ENCODE assay signal across 15 cellular contexts in genomic region chr19:33219261-33219812, GRCh38. TPM values are rescaled to one million over a fixed set of nuclear protein-coding genes. Genes with fewer than 3 reads are reported as not detected.
DNase-seq lines count a peak whose midpoint lies in the region; ATAC-seq and TF ChIP-seq lines count a peak whose summit lies in the region.
"Had no signal": no experiment of that assay in that cellular context is flagged by ENCODE, and none has a peak within 500 bp of the region (broad histone marks: within the 10 kb centered on the region; RNA-seq: fewer than 3 reads in every experiment).

No MANE protein-coding gene starts in this region.

- H3K9ac ChIP-seq in MM.1S (ENCODE audit: low read length): no peak overlapping the region

- peaks cover 11% of the 10 kb centered on the region for H3K27me3 Mint-ChIP-seq in activated CD8-positive, alpha-beta T cell treated with anti-CD3 and anti-CD28 coated beads for 36 hours
- H3K27me3 Mint-ChIP-seq in activated CD8-positive, alpha-beta T cell treated with anti-CD3 and anti-CD28 coated beads, Interleukin-2, amount 10 ng/mL, durations not matched to agents 7 days and 5 days (ENCODE audit: low read depth): peaks cover 11% of the 10 kb centered on the region

- H3K9me2 ChIP-seq in MM.1S (replicated peaks; ENCODE audit: insufficient read depth, low read length): no peaks in the 10 kb centered on the region

- POLR2A ChIA-PET in activated CD8-positive, alpha-beta T cell treated with anti-CD3 and anti-CD28 coated beads for 36 hours (lab: Charles Lee): no interaction called here
- POLR2A ChIA-PET in activated CD8-positive, alpha-beta T cell treated with anti-CD3 and anti-CD28 coated beads, Interleukin-2, amount 10 ng/mL, durations not matched to agents 7 days and 5 days (lab: Charles Lee): no interaction called here
- POLR2A ChIA-PET in HEK293T (lab: Yijun Ruan, JAX): interaction anchor here (0.5 kb wide), 1 partner anchor 164 kb away, joined by 3 read pairs; no protein-coding TSS in a partner anchor

- H3K27ac ChIP-seq in MM.1S (ENCODE audit: low read length) (no peak overlapping the region), caudate nucleus (ENCODE audit: low read depth, low read length) (peak overlapping the region; percentile 36), Peyer's patch (no peak overlapping the region)

- no peak for ATAC-seq in activated CD8-positive, alpha-beta T cell treated with anti-CD3 and anti-CD28 coated beads for 36 hours
- no peak for ATAC-seq in activated CD8-positive, alpha-beta T cell treated with anti-CD3 and anti-CD28 coated beads, Interleukin-2, amount 10 ng/mL, durations not matched to agents 7 days and 5 days

- H3K9me3 Mint-ChIP-seq in activated CD8-positive, alpha-beta T cell treated with anti-CD3 and anti-CD28 coated beads for 36 hours: no peaks in the 10 kb centered on the region
- no peaks in the 10 kb centered on the region for H3K9me3 Mint-ChIP-seq in activated CD8-positive, alpha-beta T cell treated with anti-CD3 and anti-CD28 coated beads, Interleukin-2, amount 10 ng/mL, durations not matched to agents 7 days and 5 days (ENCODE audit: insufficient read depth)
- H3K9me3 Mint-ChIP-seq: nephron had no signal

- no peak overlapping the region for H3K27ac Mint-ChIP-seq in activated CD8-positive, alpha-beta T cell treated with anti-CD3 and anti-CD28 coated beads for 36 hours
- H3K27ac Mint-ChIP-seq in activated CD8-positive, alpha-beta T cell treated with anti-CD3 and anti-CD28 coated beads, Interleukin-2, amount 10 ng/mL, durations not matched to agents 7 days and 5 days: no peak overlapping the region
- H3K27ac Mint-ChIP-seq: immature natural killer cell, nephron had no signal

- H3F3A ChIP-seq in MM.1S (ENCODE audit: insufficient read depth, low read length): no peaks in the 10 kb centered on the region

- H3K9me3 ChIP-seq in MM.1S (replicated peaks; ENCODE audit: insufficient read depth, low read length) (no peaks in the 10 kb centered on the region), Peyer's patch (no peaks in the 10 kb centered on the region)

- H3K36me3 ChIP-seq in MM.1S (replicated peaks; ENCODE audit: insufficient read depth, low read length) (no peaks in the 10 kb centered on the region), Peyer's patch (no peaks in the 10 kb centered on the region)

- CTCF ChIA-PET in activated CD8-positive, alpha-beta T cell treated with anti-CD3 and anti-CD28 coated beads for 36 hours (lab: Charles Lee): interaction anchor here (1.2 kb wide), 1 partner anchor 75 kb away, joined by 4 read pairs; no protein-coding TSS in a partner anchor
- CTCF ChIA-PET in activated CD8-positive, alpha-beta T cell treated with anti-CD3 and anti-CD28 coated beads, Interleukin-2, amount 10 ng/mL, durations not matched to agents 7 days and 5 days (lab: Charles Lee): no interaction called here
- CTCF ChIA-PET in HEK293T (lab: Yijun Ruan, JAX): no interaction called here

- TF ChIP-seq CTCF in activated CD8-positive, alpha-beta T cell treated with anti-CD3 and anti-CD28 coated beads for 36 hours (IDR thresholded peaks at IDR 0.05): peak; percentile 17
- TF ChIP-seq CTCF in MM.1S (IDR thresholded peaks at IDR 0.05; ENCODE audit: low read length) (peak; percentile 22; the same call in 1 of the 2 replicates), retinal pigment epithelial cell (conservative IDR thresholded peaks at IDR 0.05; ENCODE audit: low read depth, low read length) (peak; percentile 56), Peyer's patch (IDR thresholded peaks at IDR 0.05) (no peak)

- no peaks in the 10 kb centered on the region for H3K4me1 ChIP-seq in MM.1S (ENCODE audit: low read length)
- no peaks in the 10 kb centered on the region for H3K4me1 ChIP-seq in Peyer's patch

- peak; percentile 27 for DNase-seq in activated CD8-positive, alpha-beta T cell treated with anti-CD3 and anti-CD28 coated beads for 36 hours
- DNase-seq in activated CD8-positive, alpha-beta T cell treated with anti-CD3 and anti-CD28 coated beads, Interleukin-2, amount 10 ng/mL, durations not matched to agents 7 days and 5 days: no peak
- DNase-seq in MM.1S: no peak
- peak in 4 of 61 donors; percentile 18 to 53 (median 26) for DNase-seq in caudate nucleus (lab: John Stamatoyannopoulos, UW)
- no peak for DNase-seq in retinal pigment epithelial cell (ENCODE audit: low read depth)
- DNase-seq in Peyer's patch: no peak
- no peak for DNase-seq in HEK293T (ENCODE audit: extremely low spot score)
- no peak for DNase-seq in hippocampal formation (lab: John Stamatoyannopoulos, UW)
- DNase-seq: activated CD8-positive, alpha-beta memory T cell treated with anti-CD3 and anti-CD28 coated beads, Interleukin-2, amount 50 U/mL, for 48 hours; GDM1; immature natural killer cell; MV-4-11 had no signal

- H3K4me2 ChIP-seq in MM.1S (ENCODE audit: low read depth, low read length): no peak overlapping the region

- intact Hi-C loops in activated CD8-positive, alpha-beta T cell treated with anti-CD3 and anti-CD28 coated beads for 36 hours (cut with micrococcal nuclease): no loop called here

- H3K4me3 Mint-ChIP-seq in activated CD8-positive, alpha-beta T cell treated with anti-CD3 and anti-CD28 coated beads for 36 hours: no peak overlapping the region
- no peak overlapping the region for H3K4me3 Mint-ChIP-seq in activated CD8-positive, alpha-beta T cell treated with anti-CD3 and anti-CD28 coated beads, Interleukin-2, amount 10 ng/mL, durations not matched to agents 7 days and 5 days
- H3K4me3 Mint-ChIP-seq: immature natural killer cell, nephron had no signal

- H3K27me3 ChIP-seq in MM.1S (replicated peaks; ENCODE audit: insufficient read depth, low read length): peaks cover 75% of the 10 kb centered on the region
- peaks cover 0 to 3% of the 10 kb centered on the region in 2 donors for H3K27me3 ChIP-seq in Peyer's patch

- H2AFZ ChIP-seq in MM.1S (ENCODE audit: low read length): no peak overlapping the region

- H3K79me2 ChIP-seq in MM.1S (ENCODE audit: low read length): no peaks in the 10 kb centered on the region

- H3K4me3 ChIP-seq in MM.1S (ENCODE audit: low read length) (no peak overlapping the region), retinal pigment epithelial cell (ENCODE audit: low read length) (no peak overlapping the region), Peyer's patch (no peak overlapping the region)

- TF ChIP-seq POLR2A in Peyer's patch (IDR thresholded peaks at IDR 0.05): no peak

- no peaks in the 10 kb centered on the region for H4K20me1 ChIP-seq in MM.1S (ENCODE audit: insufficient read depth, low read length)

- H3K4me1 Mint-ChIP-seq in activated CD8-positive, alpha-beta T cell treated with anti-CD3 and anti-CD28 coated beads for 36 hours (ENCODE audit: low read depth): no peaks in the 10 kb centered on the region
- no peaks in the 10 kb centered on the region for H3K4me1 Mint-ChIP-seq in activated CD8-positive, alpha-beta T cell treated with anti-CD3 and anti-CD28 coated beads, Interleukin-2, amount 10 ng/mL, durations not matched to agents 7 days and 5 days (ENCODE audit: low read depth)
- H3K4me1 Mint-ChIP-seq: immature natural killer cell, nephron had no signal

- no peaks in the 10 kb centered on the region for H3K36me3 Mint-ChIP-seq in activated CD8-positive, alpha-beta T cell treated with anti-CD3 and anti-CD28 coated beads for 36 hours (ENCODE audit: low read depth)
- no peaks in the 10 kb centered on the region for H3K36me3 Mint-ChIP-seq in activated CD8-positive, alpha-beta T cell treated with anti-CD3 and anti-CD28 coated beads, Interleukin-2, amount 10 ng/mL, durations not matched to agents 7 days and 5 days (ENCODE audit: low read depth)
- H3K36me3 Mint-ChIP-seq: immature natural killer cell had no signal

TF ChIP-seq in HEK293T, 16 proteins besides CTCF, POLR2A, EP300 and RAD21:
- no peak for TF ChIP-seq BHLHE40 (IDR thresholded peaks at IDR 0.05; ENCODE audit: borderline replicate concordance)
- TF ChIP-seq ARNT (IDR thresholded peaks at IDR 0.05): no peak
- TF ChIP-seq, protein P1, sequence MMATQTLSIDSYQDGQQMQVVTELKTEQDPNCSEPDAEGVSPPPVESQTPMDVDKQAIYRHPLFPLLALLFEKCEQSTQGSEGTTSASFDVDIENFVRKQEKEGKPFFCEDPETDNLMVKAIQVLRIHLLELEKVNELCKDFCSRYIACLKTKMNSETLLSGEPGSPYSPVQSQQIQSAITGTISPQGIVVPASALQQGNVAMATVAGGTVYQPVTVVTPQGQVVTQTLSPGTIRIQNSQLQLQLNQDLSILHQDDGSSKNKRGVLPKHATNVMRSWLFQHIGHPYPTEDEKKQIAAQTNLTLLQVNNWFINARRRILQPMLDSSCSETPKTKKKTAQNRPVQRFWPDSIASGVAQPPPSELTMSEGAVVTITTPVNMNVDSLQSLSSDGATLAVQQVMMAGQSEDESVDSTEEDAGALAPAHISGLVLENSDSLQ (IDR thresholded peaks at IDR 0.05): no peak
- TF ChIP-seq ELF4 (IDR thresholded peaks at IDR 0.05): no peak
- TF ChIP-seq FOXK2 (IDR thresholded peaks at IDR 0.05): no peak
- TF ChIP-seq ZNF384 (IDR thresholded peaks at IDR 0.05): no peak
- no peak for TF ChIP-seq CTBP1 (IDR thresholded peaks at IDR 0.05; ENCODE audit: borderline replicate concordance)
- no peak for TF ChIP-seq NFRKB (IDR thresholded peaks at IDR 0.05)
- no peak for TF ChIP-seq SP1 (IDR thresholded peaks at IDR 0.05)
- no peak for TF ChIP-seq SUZ12 (IDR thresholded peaks at IDR 0.05)
- no peak for TF ChIP-seq TARDBP (IDR thresholded peaks at IDR 0.05)
- TF ChIP-seq FOXM1 (IDR thresholded peaks at IDR 0.05; ENCODE audit: borderline replicate concordance): no peak
- TF ChIP-seq HDGF (IDR thresholded peaks at IDR 0.05; ENCODE audit: borderline replicate concordance): no peak
- no peak for TF ChIP-seq L3MBTL2 (conservative IDR thresholded peaks at IDR 0.05)
- TF ChIP-seq FOXA1 (IDR thresholded peaks at IDR 0.05): no peak
- no peak for TF ChIP-seq LEF1 (IDR thresholded peaks at IDR 0.05; ENCODE audit: borderline replicate concordance)

RNA-seq across cellular contexts. Expression of gene SLC7A10, which starts 6.3 kb away (rescaled TPM):
- total RNA-seq in activated CD8-positive, alpha-beta T cell treated with anti-CD3 and anti-CD28 coated beads for 36 hours: not detected
- total RNA-seq in activated CD8-positive, alpha-beta T cell treated with anti-CD3 and anti-CD28 coated beads, Interleukin-2, amount 10 ng/mL, durations not matched to agents 7 days and 5 days: not detected
- total RNA-seq in Peyer's patch: not detected
- total RNA-seq: H4; T-helper 2 cell treated with Interferon-gamma antibody and Interleukin-4, amounts not matched to agents 100 ng/mL and 5 ng/mL, for 36 hours had no signal

RNA-seq across cellular contexts. Expression of gene LRP3, which starts 25.2 kb away (rescaled TPM):
- total RNA-seq in activated CD8-positive, alpha-beta T cell treated with anti-CD3 and anti-CD28 coated beads for 36 hours: under 1 TPM; 0.27 to 0.31 TPM
- total RNA-seq in activated CD8-positive, alpha-beta T cell treated with anti-CD3 and anti-CD28 coated beads, Interleukin-2, amount 10 ng/mL, durations not matched to agents 7 days and 5 days: not detected
- total RNA-seq in Peyer's patch: 10 to 100 TPM in 1 of 4 donors, 1 to 10 TPM in 3; 6.7 to 25.6 (median 7.8) TPM

Comparison
In these comparisons a context has a peak if more than half of its experiments do, and no peak if none do; other contexts are left out.
1. CTCF ChIP-seq: peak in activated CD8-positive, alpha-beta T cell treated with anti-CD3 and anti-CD28 coated beads for 36 hours (single experiment), MM.1S (single experiment) and retinal pigment epithelial cell (single experiment); none in Peyer's patch (0 of 6).
2. RNA of gene LRP3, which starts 25.2 kb away (total RNA-seq): 6.7 to 25.6 TPM in Peyer's patch; 0.27 to 0.31 TPM in activated CD8-positive, alpha-beta T cell treated with anti-CD3 and anti-CD28 coated beads for 36 hours and not detected in activated CD8-positive, alpha-beta T cell treated with anti-CD3 and anti-CD28 coated beads, Interleukin-2, amount 10 ng/mL, durations not matched to agents 7 days and 5 days; every median in the first group is over 4 times any median in the second.